ENCODE assay signal across 8 cellular contexts in genomic region chr4:183407128-183407585, GRCh38. TPM values are rescaled to one million over a fixed set of nuclear protein-coding genes. Genes with fewer than 3 reads are reported as not detected.
DNase-seq lines count a peak whose midpoint lies in the region; ATAC-seq and TF ChIP-seq lines count a peak whose summit lies in the region.

No MANE protein-coding gene starts in this region.

- H3K4me3 ChIP-seq in AG10803 (ENCODE audit: low read length) (peak overlapping the region; percentile 71), choroid plexus epithelial cell (ENCODE audit: low read depth, low read length) (peak overlapping the region; percentile 44)

- TF ChIP-seq CTCF in AG10803 (conservative IDR thresholded peaks at IDR 0.05; ENCODE audit: low read length) (peak; percentile 68), choroid plexus epithelial cell (conservative IDR thresholded peaks at IDR 0.05; ENCODE audit: low read depth, low read length) (peak; percentile 73)

- ATAC-seq in GM19025 (IDR thresholded peaks at IDR 0.05; ENCODE audit: low read depth, unreplicated experiment) (peak; percentile 80), HG03196 (IDR thresholded peaks at IDR 0.05; ENCODE audit: unreplicated experiment) (peak; percentile 89), left colon (peak; percentile 70)

- intact Hi-C loops in left colon (cut with DNase I, micrococcal nuclease): no loop called here

- peak; percentile 61 for DNase-seq in AG10803 (ENCODE audit: low read depth)
- peak; percentile 33 for DNase-seq in NCI-H446 treated with DMSO at 0.1 percent for 48 hours (lab: John Stamatoyannopoulos, UW)
- DNase-seq in activated CD4-positive, alpha-beta T cell treated with anti-CD3 and anti-CD28 coated beads for 24 hours (ENCODE audit: low read depth in 2 of 2): peak; percentile 88 to 90
- peak; percentile 69 for DNase-seq in choroid plexus epithelial cell (ENCODE audit: low read depth)
- peak; percentile 79 to 91 for DNase-seq in left colon
- peak; percentile 94 to 95 for DNase-seq in stimulated activated CD4-positive, alpha-beta T cell treated with anti-CD3 and anti-CD28 coated beads, Interleukin-2, amount 100 ng/mL, for 24 hours

RNA-seq across cellular contexts. Expression of gene CDKN2AIP, which starts 37.3 kb away (rescaled TPM):
- 10 to 100 TPM; 13.7 to 23.1 TPM for total RNA-seq in left colon

Comparison
In these comparisons a context has a peak if more than half of its experiments do, and no peak if none do; other contexts are left out.
1. Peak in every context shown above with its lines: DNase-seq, ATAC-seq and H3K4me3 ChIP-seq.
2. DNase-seq: peak in every context shown above with its lines; median percentile 94 in stimulated activated CD4-positive, alpha-beta T cell treated with anti-CD3 and anti-CD28 coated beads, Interleukin-2, amount 100 ng/mL, for 24 hours; 89 in activated CD4-positive, alpha-beta T cell treated with anti-CD3 and anti-CD28 coated beads for 24 hours; 85 in left colon; 69 in choroid plexus epithelial cell; 61 in AG10803; 33 in NCI-H446 treated with DMSO at 0.1 percent for 48 hours.